Comparison of ENCODE assay signal across 8 cellular contexts in the genomic region with DNA sequence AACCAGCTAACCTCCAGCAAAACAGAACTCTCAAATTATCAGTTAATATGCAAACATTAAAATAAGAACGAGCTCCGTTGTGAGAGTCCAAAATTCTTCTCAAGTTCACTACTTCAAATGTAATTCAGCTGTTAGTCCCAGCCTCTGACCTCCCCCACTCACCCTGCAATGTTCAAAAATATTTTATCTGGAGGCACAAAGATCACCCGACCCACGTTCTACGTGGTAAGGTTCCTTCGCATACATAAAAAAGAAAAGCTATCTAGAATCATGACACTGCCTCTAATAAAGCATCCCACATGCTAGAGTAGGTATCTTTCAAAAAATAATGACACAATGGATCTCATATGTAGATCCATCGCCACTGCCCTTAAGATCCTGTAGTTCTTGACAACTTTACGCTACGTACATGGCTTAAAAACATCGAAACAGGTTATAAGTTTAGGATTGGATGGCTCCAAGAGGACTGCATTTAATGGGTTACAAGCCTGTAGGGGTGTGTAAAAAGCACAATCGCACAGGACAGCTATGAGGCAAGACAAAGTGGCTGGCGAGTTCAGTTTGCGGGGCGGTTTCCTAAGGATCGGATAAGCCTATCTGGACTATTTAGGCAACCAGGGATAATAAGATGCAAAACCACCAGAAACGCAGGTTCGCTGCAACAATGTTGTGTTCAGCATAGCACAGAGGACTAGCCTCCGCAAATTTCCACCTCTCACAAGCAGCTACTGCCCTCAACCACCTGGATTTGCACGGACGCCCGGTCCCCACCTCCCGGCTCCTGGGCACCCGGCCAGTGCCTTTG. TPM values are rescaled to one million over a fixed set of nuclear protein-coding genes. Genes with fewer than 3 reads are reported as not detected.
DNase-seq lines count a peak whose midpoint lies in the region; ATAC-seq and TF ChIP-seq lines count a peak whose summit lies in the region.

No MANE protein-coding gene starts in this region.

- H3K4me1 ChIP-seq in neutrophil (ENCODE audit: control insufficient read depth in 1 of 2, insufficient read depth in 1 of 2, low read depth in 1 of 2, low read length in 1 of 2), result peaks cover 35 to 39% of the 10 kb centered on the region in 2 experiments

- peak overlapping the region; percentile 96 for H3K27ac ChIP-seq in neutrophil

- no peak for TF ChIP-seq CTCF in neutrophil (IDR thresholded peaks at IDR 0.05)

- peaks cover 25% of the 10 kb centered on the region for H3K36me3 ChIP-seq in neutrophil

- ATAC-seq in GM19023 (IDR thresholded peaks at IDR 0.05; ENCODE audit: unreplicated experiment), result peak; percentile 8
- ATAC-seq in HG03139 (IDR thresholded peaks at IDR 0.05; ENCODE audit: unreplicated experiment), result peak; percentile 16

- no peaks in the 10 kb centered on the region for H3K9me3 ChIP-seq in neutrophil

- DNase-seq in AG20443 (ENCODE audit: low spot score), result peak; percentile 29
- DNase-seq in SW480 (ENCODE audit: low spot score), result peak; percentile 40
- DNase-seq in fibroblast of gingiva (ENCODE audit: low read depth), result peak; percentile 32
- no peak for DNase-seq in medulla oblongata (ENCODE audit: extremely low spot score)
- no peak for DNase-seq in A172 (ENCODE audit: low spot score)

- H3K4me3 ChIP-seq in neutrophil (ENCODE audit: low read depth in 1 of 2, low read length in 1 of 2), result peak overlapping the region; percentile 89 to 98

- H3K27me3 ChIP-seq in neutrophil, result no peaks in the 10 kb centered on the region

RNA-seq across cellular contexts. Expression of a gene that starts 1.0 kb away (rescaled TPM):
- 13.6 and 15.1 TPM in 2 replicates for total RNA-seq in A172 (2014; rRNA removed; shearing (Covaris generic))

RNA-seq across cellular contexts. Expression of a gene that starts 35.7 kb away (rescaled TPM):
- not detected in 2 replicates for total RNA-seq in A172 (2014; rRNA removed; shearing (Covaris generic))

Comparison
In these comparisons a context has a peak if more than half of its experiments do, and no peak if none do; other contexts are left out.
1. DNase-seq: peak in AG20443 (single experiment), SW480 (single experiment) and fibroblast of gingiva (single experiment); none in medulla oblongata (single experiment) and A172 (single experiment).